ENCODE assay signal across 8 cellular contexts in genomic region chr20:43915209-43916072, GRCh38. TPM values are rescaled to one million over a fixed set of nuclear protein-coding genes. Genes with fewer than 3 reads are reported as not detected.
DNase-seq lines count a peak whose midpoint lies in the region; ATAC-seq, FAIRE-seq and TF ChIP-seq lines count a peak whose summit lies in the region.

No MANE protein-coding gene starts in this region.

- TF ChIP-seq POLR2A in K562 (conservative IDR thresholded peaks at IDR 0.05), result no peak

- no peak overlapping the region for H2AFZ ChIP-seq in K562 (ENCODE audit: low read depth, low read length)

- no peak for ATAC-seq in RWPE2 (ENCODE audit: low read depth)
- no peak for ATAC-seq in K562
- no peak for ATAC-seq in GM21717 (IDR thresholded peaks at IDR 0.05; ENCODE audit: unreplicated experiment)

- no peaks in the 10 kb centered on the region for H3K27me3 ChIP-seq in RWPE2 (ENCODE audit: insufficient read depth, poor library complexity, severe bottlenecking)
- peaks cover 0 to 25% of the 10 kb centered on the region in 2 experiments; a peak in 3 of 5 replicates for H3K27me3 ChIP-seq in K562 (ENCODE audit: control insufficient read depth in 2 of 2, insufficient read depth in 2 of 2, low read length in 2 of 2)
- peaks cover 29% of the 10 kb centered on the region for H3K27me3 ChIP-seq in kidney epithelial cell (ENCODE audit: control insufficient read depth, insufficient read depth, low read length)

- no peaks in the 10 kb centered on the region for H4K20me1 ChIP-seq in K562 (replicated peaks; ENCODE audit: control insufficient read depth, insufficient read depth, low read length)

- in situ Hi-C loops in K562 (cut with MboI), result no loop called here

- 50% methylated on average over 58 of the region's 66 CpGs for WGBS in K562 (ENCODE audit: insufficient coverage, low coverage, missing lambda C conversion rate)

- POLR2A ChIA-PET in K562 (lab: Yijun Ruan, JAX), result no interaction called here

- peak overlapping the region in 1 of 2 experiments; percentile 35; a peak in 1 of 4 replicates for H3K9ac ChIP-seq in K562 (ENCODE audit: insufficient read depth in 1 of 2, low read depth in 2 of 2, low read length in 2 of 2)

- CTCF ChIA-PET in K562 (lab: Yijun Ruan, JAX; ENCODE audit: low intra/inter-chr PET ratio), result no interaction called here

- DNase-seq in GM19238 (ENCODE audit: insufficient read length, low spot score), result peak; percentile 40
- DNase-seq in RWPE2 (ENCODE audit: low spot score), result peak; percentile 87
- DNase-seq in K562 (ENCODE audit: extremely low read depth in 1 of 4, low spot score in 3 of 4), result no peak
- DNase-seq in kidney epithelial cell (ENCODE audit: low read depth), result no peak
- DNase-seq in stimulated activated CD8-positive, alpha-beta memory T cell treated with anti-CD3 and anti-CD28 coated beads, Interleukin-4, amount 100 ng/mL, for 48 hours, result peak; percentile 49
- no peak for DNase-seq in MV-4-11 (lab: John Stamatoyannopoulos, UW)
- no peak for DNase-seq in hippocampal formation (lab: John Stamatoyannopoulos, UW)

- H3K4me1 ChIP-seq in RWPE2 (ENCODE audit: insufficient read depth, poor library complexity, severe bottlenecking) (peaks cover 15% of the 10 kb centered on the region), K562 (replicated peaks in 1 of 2; ENCODE audit: control insufficient read depth in 2 of 2, insufficient read depth in 2 of 2, low read length in 2 of 2) (peaks cover 0 to 22% of the 10 kb centered on the region in 2 experiments; a peak in 2 of 5 replicates)

- intact Hi-C loops in K562 (cut with micrococcal nuclease), result no loop called here

- H3K27ac ChIP-seq in RWPE2 (ENCODE audit: poor library complexity, severe bottlenecking), result no peak overlapping the region
- H3K27ac ChIP-seq in K562 (ENCODE audit: extremely low read depth, low read depth, low read length), result no peak overlapping the region

- no peak overlapping the region; the same call in 1 of the 2 replicates for H3K4me2 ChIP-seq in K562 (ENCODE audit: insufficient read depth, low read length)

- BruUV-seq in K562 (replicated peaks; lab: Mats Ljungman, UMichigan), result no TSS peak

- no peak for TF ChIP-seq EP300 in K562 (IDR thresholded peaks at IDR 0.05; ENCODE audit: low read length)

- H3K9me1 ChIP-seq in K562 (ENCODE audit: control insufficient read depth, insufficient read depth, low read length), result no peaks in the 10 kb centered on the region

- no peak for TF ChIP-seq RAD21 in K562 (CRISPR knock-in tag; conservative IDR thresholded peaks at IDR 0.05 in 1 of 2, IDR thresholded peaks at IDR 0.05 in 1 of 2)

- H3K36me3 ChIP-seq in RWPE2 (ENCODE audit: low read depth) (no peaks in the 10 kb centered on the region), K562 (ENCODE audit: control insufficient read depth, insufficient read depth, low read length) (no peaks in the 10 kb centered on the region), kidney epithelial cell (ENCODE audit: control insufficient read depth, insufficient read depth, low read length) (no peaks in the 10 kb centered on the region)

- H3K79me2 ChIP-seq in K562 (ENCODE audit: control insufficient read depth, insufficient read depth, low read length), result no peaks in the 10 kb centered on the region

- H3K9me3 ChIP-seq in RWPE2 (ENCODE audit: severe bottlenecking), result peaks cover 10% of the 10 kb centered on the region
- H3K9me3 ChIP-seq in K562 (replicated peaks; ENCODE audit: control insufficient read depth, insufficient read depth, low read depth, low read length), result no peaks in the 10 kb centered on the region

- TF ChIP-seq CTCF in RWPE2 (IDR thresholded peaks at IDR 0.05; ENCODE audit: poor library complexity, severe bottlenecking), result no peak
- TF ChIP-seq CTCF in K562 (IDR thresholded peaks at IDR 0.05 in 2 of 3, conservative IDR thresholded peaks at IDR 0.05 in 1 of 3; ENCODE audit: insufficient read depth in 2 of 3, low read depth in 1 of 3, low read length in 3 of 3), result no peak
- no peak for TF ChIP-seq CTCF in kidney epithelial cell (IDR thresholded peaks at IDR 0.05; ENCODE audit: insufficient read depth, low read length, poor library complexity, severe bottlenecking)

- H3K4me3 ChIP-seq in RWPE2 (ENCODE audit: severe bottlenecking), result peak overlapping the region; percentile 80
- H3K4me3 ChIP-seq in K562, result no peak overlapping the region
- H3K4me3 ChIP-seq in kidney epithelial cell (ENCODE audit: low read depth, low read length), result peak overlapping the region; percentile 54

- no peak for FAIRE-seq in K562 (lab: Jason Lieb, UNC)

TF ChIP-seq in K562, 482 proteins besides CTCF, POLR2A, EP300 and RAD21:
- TF ChIP-seq CBFB (CRISPR knock-in tag; IDR thresholded peaks at IDR 0.05) (no peak), ZFPM2 (CRISPR knock-in tag; IDR thresholded peaks at IDR 0.05) (no peak), PCBP1 (IDR thresholded peaks at IDR 0.05; ENCODE audit: low read depth, low read length, poor library complexity, severe bottlenecking) (peak; percentile 59)

RNA-seq across cellular contexts. Expression of gene TOX2, which starts 0.8 kb away (rescaled TPM):
- not detected in 2 replicates for total RNA-seq in K562 (2011; cell fraction: chromatin; rRNA removed; ENCODE audit: low replicate concordance)
- total RNA-seq in K562 (2011; cell fraction: nucleolus; rRNA removed), result not detected in 2 replicates
- not detected in 2 replicates for total RNA-seq in K562 (2011; cell fraction: nucleoplasm; rRNA removed)
- total RNA-seq in K562 (2014; rRNA removed), result not detected in 2 replicates
- total RNA-seq in K562 (2014; rRNA removed; fragmentation: Illumina TruSeq; extraction: Trizol), result not detected in 2 replicates
- not detected in 2 replicates for total RNA-seq in K562 (2015; rRNA removed; fragmentation: Illumina TruSeq; extraction: Trizol)
- total RNA-seq in K562 (2021), result not detected in 2 replicates
- not detected in 2 replicates for polyA plus RNA-seq in K562 (2011; rRNA removed)
- not detected in 2 replicates for polyA plus RNA-seq in K562 (2011; cell fraction: cytosol; rRNA removed)
- not detected in 2 replicates for polyA plus RNA-seq in K562 (2011; cell fraction: nucleus; rRNA removed)
- 0.05 and 0.18 TPM in 2 replicates for polyA plus RNA-seq in K562 (2012)
- not detected in 2 replicates for polyA plus RNA-seq in K562 (2014; fragmentation: Illumina TruSeq; extraction: Trizol)
- not detected for polyA plus RNA-seq in K562 (2014; fragmentation: Nextera tagmentation; extraction: Ambion mirVana)
- polyA plus RNA-seq in K562 (2014; rRNA removed), result not detected in 2 replicates
- polyA minus RNA-seq in K562 (2011; rRNA and poly(A)+ RNA removed), result not detected in 2 replicates
- polyA minus RNA-seq in K562 (2011; cell fraction: cytosol; rRNA and poly(A)+ RNA removed), result not detected in 2 replicates
- polyA minus RNA-seq in K562 (2011; cell fraction: nucleus; rRNA and poly(A)+ RNA removed), result not detected in 2 replicates
- total RNA-seq in kidney epithelial cell, result 5.9 and 7.3 TPM in 2 replicates

Comparison
In these comparisons a context has a peak if more than half of its experiments do, and no peak if none do; other contexts are left out.
1. DNase-seq: peak in GM19238 (single experiment), RWPE2 (single experiment) and stimulated activated CD8-positive, alpha-beta memory T cell treated with anti-CD3 and anti-CD28 coated beads, Interleukin-4, amount 100 ng/mL, for 48 hours (single experiment); none in K562 (0 of 4), kidney epithelial cell (single experiment), MV-4-11 (single experiment) and hippocampal formation (0 of 2).